1 cellular context compared by ENCODE assay signal in the genomic region with DNA sequence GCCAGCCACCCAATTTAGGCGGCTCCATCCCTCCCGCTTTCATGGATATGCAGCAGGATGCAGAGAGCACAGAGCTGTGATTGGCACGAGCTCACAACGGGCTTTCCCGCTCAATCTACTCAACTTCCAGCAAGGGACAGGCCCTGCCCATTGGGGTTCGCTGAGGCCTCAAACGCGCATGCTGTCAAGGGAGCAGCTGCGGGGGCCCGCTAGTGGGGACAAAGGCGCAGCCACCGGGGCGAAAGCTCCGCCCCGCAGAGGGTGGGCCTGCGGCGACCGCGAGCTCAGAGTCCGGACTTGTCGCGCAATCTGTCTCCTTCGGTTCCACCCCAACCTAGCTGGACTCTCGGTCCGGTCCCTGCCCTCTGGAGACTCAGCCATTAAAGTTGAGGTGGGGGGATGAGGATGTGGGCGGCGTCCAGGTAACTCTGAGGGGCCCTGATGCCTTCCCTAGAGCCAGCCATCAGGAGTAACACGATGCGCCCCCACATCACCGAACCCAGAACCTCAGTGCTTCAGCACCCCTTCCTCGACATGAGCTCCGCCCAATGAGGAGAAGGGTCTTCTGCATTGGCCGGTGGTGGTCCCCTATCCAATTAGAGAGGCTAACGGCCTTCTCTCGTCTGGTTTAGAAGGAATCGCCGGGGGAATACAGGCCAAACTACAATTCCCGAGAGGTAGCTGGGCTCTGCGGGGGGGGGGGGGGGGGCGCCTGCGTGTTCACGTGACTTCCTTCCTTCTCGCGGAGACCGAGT.
A peak's percentile ranks its signal among the peaks of the same experiment; 100 is the strongest.
TF ChIP-seq lines count a peak whose summit lies in the region.

No MANE protein-coding gene starts in this region.

TF ChIP-seq in GM12878, 131 proteins besides CTCF, POLR2A, EP300 and RAD21 (continued from another document and continues in another):
- TF ChIP-seq ESRRA (IDR thresholded peaks at IDR 0.05; ENCODE audit: low read length), result no peak
- TF ChIP-seq KAT2A (conservative IDR thresholded peaks at IDR 0.05; ENCODE audit: control insufficient read depth, low read depth, low read length), result no peak
- TF ChIP-seq RB1 (IDR thresholded peaks at IDR 0.05; ENCODE audit: borderline replicate concordance), result peak; percentile 59; the same call in 1 of the 2 replicates
- no peak for TF ChIP-seq NFIC (IDR thresholded peaks at IDR 0.05; ENCODE audit: low read depth, low read length)
- no peak; the same call in 1 of the 2 replicates for TF ChIP-seq SMAD5 (IDR thresholded peaks at IDR 0.05; ENCODE audit: low read depth)
- peak; percentile 70 for TF ChIP-seq NBN (IDR thresholded peaks at IDR 0.05)
- TF ChIP-seq, protein P1, sequence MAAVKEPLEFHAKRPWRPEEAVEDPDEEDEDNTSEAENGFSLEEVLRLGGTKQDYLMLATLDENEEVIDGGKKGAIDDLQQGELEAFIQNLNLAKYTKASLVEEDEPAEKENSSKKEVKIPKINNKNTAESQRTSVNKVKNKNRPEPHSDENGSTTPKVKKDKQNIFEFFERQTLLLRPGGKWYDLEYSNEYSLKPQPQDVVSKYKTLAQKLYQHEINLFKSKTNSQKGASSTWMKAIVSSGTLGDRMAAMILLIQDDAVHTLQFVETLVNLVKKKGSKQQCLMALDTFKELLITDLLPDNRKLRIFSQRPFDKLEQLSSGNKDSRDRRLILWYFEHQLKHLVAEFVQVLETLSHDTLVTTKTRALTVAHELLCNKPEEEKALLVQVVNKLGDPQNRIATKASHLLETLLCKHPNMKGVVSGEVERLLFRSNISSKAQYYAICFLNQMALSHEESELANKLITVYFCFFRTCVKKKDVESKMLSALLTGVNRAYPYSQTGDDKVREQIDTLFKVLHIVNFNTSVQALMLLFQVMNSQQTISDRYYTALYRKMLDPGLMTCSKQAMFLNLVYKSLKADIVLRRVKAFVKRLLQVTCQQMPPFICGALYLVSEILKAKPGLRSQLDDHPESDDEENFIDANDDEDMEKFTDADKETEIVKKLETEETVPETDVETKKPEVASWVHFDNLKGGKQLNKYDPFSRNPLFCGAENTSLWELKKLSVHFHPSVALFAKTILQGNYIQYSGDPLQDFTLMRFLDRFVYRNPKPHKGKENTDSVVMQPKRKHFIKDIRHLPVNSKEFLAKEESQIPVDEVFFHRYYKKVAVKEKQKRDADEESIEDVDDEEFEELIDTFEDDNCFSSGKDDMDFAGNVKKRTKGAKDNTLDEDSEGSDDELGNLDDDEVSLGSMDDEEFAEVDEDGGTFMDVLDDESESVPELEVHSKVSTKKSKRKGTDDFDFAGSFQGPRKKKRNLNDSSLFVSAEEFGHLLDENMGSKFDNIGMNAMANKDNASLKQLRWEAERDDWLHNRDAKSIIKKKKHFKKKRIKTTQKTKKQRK (IDR thresholded peaks at IDR 0.05; ENCODE audit: low read depth, low read length), result no peak
- TF ChIP-seq RAD51 (IDR thresholded peaks at IDR 0.05), result 0 out of 2 replicates have a peak, but pooled peaks have one; percentile 49
- no peak for TF ChIP-seq SUZ12 (IDR thresholded peaks at IDR 0.05; ENCODE audit: unreplicated experiment)
- TF ChIP-seq IRF3 (IDR thresholded peaks at IDR 0.05), result no peak
- TF ChIP-seq SIX5 (IDR thresholded peaks at IDR 0.05; ENCODE audit: low read depth, low read length, severe bottlenecking), result peak; percentile 74
- TF ChIP-seq ETV6 (conservative IDR thresholded peaks at IDR 0.05 in 1 of 2, IDR thresholded peaks at IDR 0.05 in 1 of 2; ENCODE audit: borderline replicate concordance in 1 of 2, low read depth in 1 of 2), result no peak; a peak in 1 of 4 replicates
- TF ChIP-seq, protein P2, sequence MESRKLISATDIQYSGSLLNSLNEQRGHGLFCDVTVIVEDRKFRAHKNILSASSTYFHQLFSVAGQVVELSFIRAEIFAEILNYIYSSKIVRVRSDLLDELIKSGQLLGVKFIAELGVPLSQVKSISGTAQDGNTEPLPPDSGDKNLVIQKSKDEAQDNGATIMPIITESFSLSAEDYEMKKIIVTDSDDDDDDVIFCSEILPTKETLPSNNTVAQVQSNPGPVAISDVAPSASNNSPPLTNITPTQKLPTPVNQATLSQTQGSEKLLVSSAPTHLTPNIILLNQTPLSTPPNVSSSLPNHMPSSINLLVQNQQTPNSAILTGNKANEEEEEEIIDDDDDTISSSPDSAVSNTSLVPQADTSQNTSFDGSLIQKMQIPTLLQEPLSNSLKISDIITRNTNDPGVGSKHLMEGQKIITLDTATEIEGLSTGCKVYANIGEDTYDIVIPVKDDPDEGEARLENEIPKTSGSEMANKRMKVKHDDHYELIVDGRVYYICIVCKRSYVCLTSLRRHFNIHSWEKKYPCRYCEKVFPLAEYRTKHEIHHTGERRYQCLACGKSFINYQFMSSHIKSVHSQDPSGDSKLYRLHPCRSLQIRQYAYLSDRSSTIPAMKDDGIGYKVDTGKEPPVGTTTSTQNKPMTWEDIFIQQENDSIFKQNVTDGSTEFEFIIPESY (IDR thresholded peaks at IDR 0.05), result no peak
- TF ChIP-seq SREBF1 (IDR thresholded peaks at IDR 0.05; ENCODE audit: low read length), result no peak
- 0 out of 2 replicates have a peak, but pooled peaks have one; percentile 8 for TF ChIP-seq ATF7 (IDR thresholded peaks at IDR 0.05; ENCODE audit: low read depth)
- TF ChIP-seq ZNF217 (IDR thresholded peaks at IDR 0.05), result no peak
- peak; percentile 4; the same call in 1 of the 2 replicates for TF ChIP-seq TAF1 (IDR thresholded peaks at IDR 0.05; ENCODE audit: borderline replicate concordance, low read depth, low read length)
- no peak for TF ChIP-seq RELA (IDR thresholded peaks at IDR 0.05; ENCODE audit: borderline replicate concordance, partially characterized antibody)
- peak; percentile 53; the same call in 1 of the 2 replicates for TF ChIP-seq CHD2 (IDR thresholded peaks at IDR 0.05; ENCODE audit: borderline replicate concordance, low read depth, low read length)
- TF ChIP-seq MYB (IDR thresholded peaks at IDR 0.05; ENCODE audit: borderline replicate concordance, low read depth, low read length), result no peak
- TF ChIP-seq CHD4 (IDR thresholded peaks at IDR 0.05), result no peak
- peak; percentile 88 for TF ChIP-seq POLR2AphosphoS5 (IDR thresholded peaks at IDR 0.05; ENCODE audit: low read length)
- TF ChIP-seq LARP7 (IDR thresholded peaks at IDR 0.05), result no peak; the same call in 1 of the 2 replicates
- TF ChIP-seq KDM1A (IDR thresholded peaks at IDR 0.05; ENCODE audit: borderline replicate concordance), result no peak
- no peak for TF ChIP-seq JUND (IDR thresholded peaks at IDR 0.05; ENCODE audit: low read depth, low read length)
- TF ChIP-seq CBFB (IDR thresholded peaks at IDR 0.05; ENCODE audit: low read depth), result peak; percentile 18
- peak; percentile 78 for TF ChIP-seq TCF12 (IDR thresholded peaks at IDR 0.05; ENCODE audit: low read depth, low read length)
- no peak for TF ChIP-seq CEBPB (IDR thresholded peaks at IDR 0.05; ENCODE audit: borderline replicate concordance in 1 of 2, low read depth in 2 of 2, low read length in 2 of 2)
- peak; percentile 27; the same call in 1 of the 2 replicates for TF ChIP-seq YY1 (IDR thresholded peaks at IDR 0.05; ENCODE audit: low read depth, low read length)
- TF ChIP-seq E4F1 (IDR thresholded peaks at IDR 0.05; ENCODE audit: borderline replicate concordance, partially characterized antibody), result no peak
- TF ChIP-seq, protein P3, sequence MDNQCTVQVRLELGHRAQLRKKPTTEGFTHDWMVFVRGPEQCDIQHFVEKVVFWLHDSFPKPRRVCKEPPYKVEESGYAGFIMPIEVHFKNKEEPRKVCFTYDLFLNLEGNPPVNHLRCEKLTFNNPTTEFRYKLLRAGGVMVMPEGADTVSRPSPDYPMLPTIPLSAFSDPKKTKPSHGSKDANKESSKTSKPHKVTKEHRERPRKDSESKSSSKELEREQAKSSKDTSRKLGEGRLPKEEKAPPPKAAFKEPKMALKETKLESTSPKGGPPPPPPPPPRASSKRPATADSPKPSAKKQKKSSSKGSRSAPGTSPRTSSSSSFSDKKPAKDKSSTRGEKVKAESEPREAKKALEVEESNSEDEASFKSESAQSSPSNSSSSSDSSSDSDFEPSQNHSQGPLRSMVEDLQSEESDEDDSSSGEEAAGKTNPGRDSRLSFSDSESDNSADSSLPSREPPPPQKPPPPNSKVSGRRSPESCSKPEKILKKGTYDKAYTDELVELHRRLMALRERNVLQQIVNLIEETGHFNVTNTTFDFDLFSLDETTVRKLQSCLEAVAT (IDR thresholded peaks at IDR 0.05), result peak; percentile 69; the same call in 1 of the 2 replicates
- TF ChIP-seq BCL3 (IDR thresholded peaks at IDR 0.05; ENCODE audit: borderline replicate concordance, insufficient read depth, low read depth, low read length, poor library complexity, severe bottlenecking), result no peak
- TF ChIP-seq FOS (IDR thresholded peaks at IDR 0.05; ENCODE audit: borderline replicate concordance, extremely low read depth, insufficient read length), result no peak
- TF ChIP-seq DPF2 (IDR thresholded peaks at IDR 0.05), result peak; percentile 64
- TF ChIP-seq, protein P4, sequence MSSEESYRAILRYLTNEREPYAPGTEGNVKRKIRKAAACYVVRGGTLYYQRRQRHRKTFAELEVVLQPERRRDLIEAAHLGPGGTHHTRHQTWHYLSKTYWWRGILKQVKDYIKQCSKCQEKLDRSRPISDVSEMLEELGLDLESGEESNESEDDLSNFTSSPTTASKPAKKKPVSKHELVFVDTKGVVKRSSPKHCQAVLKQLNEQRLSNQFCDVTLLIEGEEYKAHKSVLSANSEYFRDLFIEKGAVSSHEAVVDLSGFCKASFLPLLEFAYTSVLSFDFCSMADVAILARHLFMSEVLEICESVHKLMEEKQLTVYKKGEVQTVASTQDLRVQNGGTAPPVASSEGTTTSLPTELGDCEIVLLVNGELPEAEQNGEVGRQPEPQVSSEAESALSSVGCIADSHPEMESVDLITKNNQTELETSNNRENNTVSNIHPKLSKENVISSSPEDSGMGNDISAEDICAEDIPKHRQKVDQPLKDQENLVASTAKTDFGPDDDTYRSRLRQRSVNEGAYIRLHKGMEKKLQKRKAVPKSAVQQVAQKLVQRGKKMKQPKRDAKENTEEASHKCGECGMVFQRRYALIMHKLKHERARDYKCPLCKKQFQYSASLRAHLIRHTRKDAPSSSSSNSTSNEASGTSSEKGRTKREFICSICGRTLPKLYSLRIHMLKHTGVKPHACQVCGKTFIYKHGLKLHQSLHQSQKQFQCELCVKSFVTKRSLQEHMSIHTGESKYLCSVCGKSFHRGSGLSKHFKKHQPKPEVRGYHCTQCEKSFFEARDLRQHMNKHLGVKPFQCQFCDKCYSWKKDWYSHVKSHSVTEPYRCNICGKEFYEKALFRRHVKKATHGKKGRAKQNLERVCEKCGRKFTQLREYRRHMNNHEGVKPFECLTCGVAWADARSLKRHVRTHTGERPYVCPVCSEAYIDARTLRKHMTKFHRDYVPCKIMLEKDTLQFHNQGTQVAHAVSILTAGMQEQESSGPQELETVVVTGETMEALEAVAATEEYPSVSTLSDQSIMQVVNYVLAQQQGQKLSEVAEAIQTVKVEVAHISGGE (CRISPR knock-in tag; IDR thresholded peaks at IDR 0.05), result no peak
- TF ChIP-seq PAX5 (IDR thresholded peaks at IDR 0.05; ENCODE audit: borderline replicate concordance, low read depth, low read length), result peak; percentile 35; the same call in 1 of the 2 replicates
- peak; percentile 43 to 60; a peak in 3 of 4 replicates for TF ChIP-seq IKZF2 (IDR thresholded peaks at IDR 0.05)
- peak; percentile 80 for TF ChIP-seq MXI1 (IDR thresholded peaks at IDR 0.05; ENCODE audit: low read depth, low read length)
- TF ChIP-seq NR2C2 (IDR thresholded peaks at IDR 0.05; ENCODE audit: borderline replicate concordance, control insufficient read depth, insufficient read length, low read depth), result no peak
